ENCODE assay signal across 6 cellular contexts in genomic region chr3:2391876-2392275, GRCh38.
"Had no signal": no experiment of that assay in that cellular context is flagged by ENCODE, and none has a peak within 500 bp of the region (broad histone marks: within the 10 kb centered on the region; RNA-seq: fewer than 3 reads in every experiment).

No MANE protein-coding gene starts in this region.

- DNase-seq: IMR-90, KBM-7, KG1 had no signal

- H3K27ac ChIP-seq: HL-60 had no signal

- H3K4me3 ChIP-seq: K562 had no signal

- ATAC-seq: HepG2, K562 had no signal
